In the genomic region with DNA sequence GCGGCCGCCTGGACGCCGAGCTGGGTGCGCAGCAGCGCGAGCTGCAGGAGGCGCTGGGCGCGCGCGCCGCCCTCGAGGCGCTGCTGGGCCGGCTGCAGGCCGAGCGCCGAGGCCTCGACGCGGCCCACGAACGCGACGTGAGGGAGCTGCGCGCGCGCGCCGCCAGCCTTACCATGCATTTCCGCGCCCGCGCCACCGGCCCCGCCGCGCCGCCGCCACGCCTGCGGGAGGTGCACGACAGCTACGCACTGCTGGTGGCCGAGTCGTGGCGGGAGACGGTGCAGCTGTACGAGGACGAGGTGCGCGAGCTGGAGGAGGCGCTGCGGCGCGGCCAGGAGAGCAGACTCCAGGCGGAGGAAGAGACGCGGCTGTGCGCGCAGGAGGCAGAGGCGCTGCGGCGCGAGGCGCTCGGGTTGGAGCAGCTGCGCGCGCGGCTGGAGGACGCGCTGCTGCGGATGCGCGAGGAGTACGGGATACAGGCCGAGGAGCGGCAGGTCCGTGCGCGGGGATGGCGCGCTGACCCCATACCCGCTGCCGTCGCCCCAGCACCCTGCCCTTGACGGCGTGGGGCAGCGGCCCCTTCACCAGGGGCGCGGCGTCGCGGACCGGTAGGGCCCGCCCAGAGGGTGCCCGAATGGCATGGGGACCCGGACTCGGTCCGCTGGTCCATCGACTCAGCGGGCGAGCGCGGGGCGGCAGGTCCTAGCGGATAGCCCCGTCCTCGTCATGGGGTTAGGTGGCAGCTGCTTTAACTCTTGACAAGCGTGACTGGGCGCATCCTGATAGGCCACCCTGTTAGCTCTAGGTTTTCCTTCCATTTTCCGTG, we compare ENCODE assay signal across 8 cellular contexts. TPM values are rescaled to one million over a fixed set of nuclear protein-coding genes. Genes with fewer than 3 reads are reported as not detected.
DNase-seq lines count a peak whose midpoint lies in the region; ATAC-seq and TF ChIP-seq lines count a peak whose summit lies in the region.

No MANE protein-coding gene starts in this region.

- no peak overlapping the region for H3K56ac ChIP-seq in IMR-90 (ENCODE audit: extremely low read depth, insufficient read depth, low read length)

- ATAC-seq in GM21447 (IDR thresholded peaks at IDR 0.05; ENCODE audit: unreplicated experiment) (peak; percentile 46), IMR-90 (ENCODE audit: low read depth) (peak; percentile 61)

- H3K36me3 Mint-ChIP-seq in activated CD4-positive, alpha-beta T cell treated with anti-CD3 and anti-CD28 coated beads, Interleukin-2, amount 10 ng/mL, durations not matched to agents 24 days and 14 days (ENCODE audit: low read depth): no peaks in the 10 kb centered on the region

- no peaks in the 10 kb centered on the region for H3K9me3 ChIP-seq in IMR-90 (ENCODE audit: control insufficient read depth, insufficient read depth, low read length)
- no peaks in the 10 kb centered on the region for H3K9me3 ChIP-seq in esophagus (ENCODE audit: control insufficient read depth in 2 of 2, insufficient read depth in 1 of 2, low read depth in 1 of 2, low read length in 1 of 2)
- no peaks in the 10 kb centered on the region for H3K9me3 ChIP-seq in muscle layer of colon (ENCODE audit: low read length)
- no peaks in the 10 kb centered on the region for H3K9me3 ChIP-seq in thymus (ENCODE audit: control insufficient read depth)

- H3K27ac ChIP-seq in IMR-90 (ENCODE audit: insufficient read depth, low read length): no peak overlapping the region
- H3K27ac ChIP-seq in esophagus (ENCODE audit: low read depth in 2 of 2, low read length in 1 of 2): peak overlapping the region; percentile 79 to 88
- H3K27ac ChIP-seq in muscle layer of colon (ENCODE audit: low read depth, low read length): peak overlapping the region; percentile 88
- H3K27ac ChIP-seq in thymus (ENCODE audit: low read depth): no peak overlapping the region

- H2BK120ac ChIP-seq in IMR-90 (ENCODE audit: low read depth, low read length): no peak overlapping the region

- peaks cover 7 to 36% of the 10 kb centered on the region in 2 experiments for H3K79me1 ChIP-seq in IMR-90 (ENCODE audit: low read depth in 1 of 2, low read length in 2 of 2)

- no peak overlapping the region for H4K91ac ChIP-seq in IMR-90 (ENCODE audit: insufficient read depth, low read depth, low read length)

- no peak overlapping the region for H4K8ac ChIP-seq in IMR-90 (ENCODE audit: low read depth in 2 of 2, low read length in 2 of 2)

- H3K18ac ChIP-seq in IMR-90 (ENCODE audit: low read depth, low read length): no peak overlapping the region

- intact Hi-C loops in IMR-90 (cut with micrococcal nuclease): no loop called here
- intact Hi-C loops in activated CD4-positive, alpha-beta T cell treated with anti-CD3 and anti-CD28 coated beads, Interleukin-2, amount 10 ng/mL, durations not matched to agents 24 days and 14 days (cut with micrococcal nuclease): loop anchor here (10.0 kb wide), 2 partner anchors 269 to 629 kb away; a partner anchor contains a TSS

- no peak overlapping the region for H2BK15ac ChIP-seq in IMR-90 (ENCODE audit: low read depth, low read length)

- H3K27me3 ChIP-seq in IMR-90 (ENCODE audit: control insufficient read depth, insufficient read depth, low read length) (peaks cover 6% of the 10 kb centered on the region), esophagus (ENCODE audit: control insufficient read depth in 1 of 2, insufficient read depth in 2 of 2, low read length in 2 of 2) (no peaks in the 10 kb centered on the region), muscle layer of colon (ENCODE audit: control insufficient read depth in 1 of 2, insufficient read depth in 2 of 2, low read length in 2 of 2) (no peaks in the 10 kb centered on the region), thymus (ENCODE audit: control insufficient read depth, insufficient read depth) (peaks cover 19% of the 10 kb centered on the region)

- DNase-seq in DMS 273 treated with DMSO at 0.1 percent for 48 hours (lab: John Stamatoyannopoulos, UW) (peak; percentile 31), IMR-90 (peak; percentile 66), pons (ENCODE audit: low spot score) (no peak)
- DNase-seq in activated CD4-positive, alpha-beta T cell treated with anti-CD3 and anti-CD28 coated beads, Interleukin-2, amount 10 ng/mL, durations not matched to agents 24 days and 14 days: peak; percentile 86

- H2BK20ac ChIP-seq in IMR-90 (ENCODE audit: low read depth, low read length): no peak overlapping the region

- peak overlapping the region; percentile 42 for H3K23ac ChIP-seq in IMR-90 (ENCODE audit: low read depth, low read length)

- H3K9ac ChIP-seq in IMR-90 (ENCODE audit: low read depth, low read length): no peak overlapping the region
- peak overlapping the region; percentile 69 for H3K9ac ChIP-seq in muscle layer of colon (ENCODE audit: low read length)

- POLR2A ChIA-PET in IMR-90 (lab: Charles Lee; ENCODE audit: unreplicated experiment): no interaction called here

- peak; percentile 20 for TF ChIP-seq POLR2A in IMR-90 (IDR thresholded peaks at IDR 0.05; ENCODE audit: low read depth, low read length)

- in situ Hi-C loops in IMR-90 (cut with MboI; ENCODE audit: low sequenced_read_pairs): loop anchor here (25.0 kb wide), 1 partner anchor 632 kb away; a partner anchor contains a TSS

- H3K27me3 Mint-ChIP-seq in activated CD4-positive, alpha-beta T cell treated with anti-CD3 and anti-CD28 coated beads, Interleukin-2, amount 10 ng/mL, durations not matched to agents 24 days and 14 days: peaks cover 38% of the 10 kb centered on the region

- no peak overlapping the region for H4K5ac ChIP-seq in IMR-90 (ENCODE audit: low read depth, low read length)

- BruUV-seq in IMR-90 (replicated peaks; lab: Mats Ljungman, UMichigan): no TSS peak

- peak overlapping the region; percentile 85 for H3K4me2 ChIP-seq in IMR-90 (ENCODE audit: low read depth, low read length)

- H4K20me1 ChIP-seq in IMR-90 (ENCODE audit: insufficient read depth, low read length): peaks cover 4% of the 10 kb centered on the region; the same call in 1 of the 2 replicates

- CTCF ChIA-PET in IMR-90 (lab: Yijun Ruan, JAX): interaction anchor here (0.7 to 1.7 kb wide), 11 partner anchors 12 to 434 kb away, joined by 3 to 10 read pairs (median 4); no protein-coding TSS in a partner anchor

- no peaks in the 10 kb centered on the region for H3K9me3 Mint-ChIP-seq in activated CD4-positive, alpha-beta T cell treated with anti-CD3 and anti-CD28 coated beads, Interleukin-2, amount 10 ng/mL, durations not matched to agents 24 days and 14 days

- H3K4me1 Mint-ChIP-seq in activated CD4-positive, alpha-beta T cell treated with anti-CD3 and anti-CD28 coated beads, Interleukin-2, amount 10 ng/mL, durations not matched to agents 24 days and 14 days: peaks cover 11% of the 10 kb centered on the region

- H3K9me1 ChIP-seq in IMR-90 (ENCODE audit: insufficient read depth, low read length): 0 out of 2 replicates have a peak, but pooled peaks cover 4% of the 10 kb centered on the region

- WGBS in IMR-90 (ENCODE audit: extremely low coverage in 2 of 2, insufficient read length in 1 of 2), 2 experiments: 1% methylated on average over 87 of the region's 115 CpGs; no CpG with 5 or more reads in 1 of the 2 experiments
- 4% methylated on average over 98 to 115 of the region's 115 CpGs for WGBS in esophagus, 2 donors
- 3% methylated on average over 115 of the region's 115 CpGs for WGBS in thymus

- peaks cover 2% of the 10 kb centered on the region; the same call in 1 of the 2 replicates for H3K4me1 ChIP-seq in IMR-90 (ENCODE audit: control insufficient read depth, insufficient read depth, low read length)
- peaks cover 0 to 10% of the 10 kb centered on the region in 2 donors for H3K4me1 ChIP-seq in esophagus (ENCODE audit: control insufficient read depth in 2 of 2, insufficient read depth in 2 of 2, low read length in 1 of 2)
- H3K4me1 ChIP-seq in muscle layer of colon (ENCODE audit: insufficient read depth, low read length): peaks cover 25% of the 10 kb centered on the region
- peaks cover 18% of the 10 kb centered on the region for H3K4me1 ChIP-seq in thymus (ENCODE audit: control insufficient read depth, insufficient read depth, low read length)

- H2AK5ac ChIP-seq in IMR-90 (ENCODE audit: low read depth, low read length): no peak overlapping the region

- peak overlapping the region; percentile 60 for H3K4me3 ChIP-seq in IMR-90 (ENCODE audit: insufficient read depth, low read depth, low read length)
- H3K4me3 ChIP-seq in esophagus (ENCODE audit: low read depth in 1 of 2, low read length in 2 of 2): peak overlapping the region; percentile 41 to 65
- H3K4me3 ChIP-seq in muscle layer of colon (ENCODE audit: low read depth in 1 of 2, low read length in 2 of 2): peak overlapping the region; percentile 65 to 90
- peak overlapping the region; percentile 58 for H3K4me3 ChIP-seq in thymus (ENCODE audit: low read length)

- 0 out of 2 replicates have a peak overlapping the region, but pooled peaks have one; percentile 29 for H3K14ac ChIP-seq in IMR-90 (replicated peaks; ENCODE audit: low read depth, low read length)

- no peak for TF ChIP-seq RAD21 in IMR-90 (IDR thresholded peaks at IDR 0.05; ENCODE audit: low read length)

- 0 out of 2 replicates have a peak, but pooled peaks have one; percentile 6 for TF ChIP-seq CTCF in IMR-90 (conservative IDR thresholded peaks at IDR 0.05; ENCODE audit: low read depth, low read length)

- peak overlapping the region; percentile 29 for H3K27ac Mint-ChIP-seq in activated CD4-positive, alpha-beta T cell treated with anti-CD3 and anti-CD28 coated beads, Interleukin-2, amount 10 ng/mL, durations not matched to agents 24 days and 14 days

- no peak overlapping the region for H2BK5ac ChIP-seq in IMR-90 (ENCODE audit: low read depth, low read length, poor library complexity, severe bottlenecking)

- dilution Hi-C loops in IMR-90 (cut with HindIII; ENCODE audit: low sequenced_read_pairs, unreplicated experiment): loop anchor here (25.0 kb wide), 1 partner anchor 107 kb away; no protein-coding TSS in a partner anchor

- H2AK9ac ChIP-seq in IMR-90 (replicated peaks; ENCODE audit: low read depth, low read length, poor library complexity): peak overlapping the region; percentile 47

- H3K36me3 ChIP-seq in IMR-90 (ENCODE audit: control insufficient read depth, insufficient read depth, low read length) (no peaks in the 10 kb centered on the region), esophagus (ENCODE audit: control insufficient read depth in 2 of 2, insufficient read depth in 2 of 2, low read length in 1 of 2) (no peaks in the 10 kb centered on the region), muscle layer of colon (ENCODE audit: insufficient read depth, low read length) (peaks cover 23% of the 10 kb centered on the region), thymus (ENCODE audit: control insufficient read depth, insufficient read depth) (no peaks in the 10 kb centered on the region)

- peak overlapping the region; percentile 77 for H3K4me3 Mint-ChIP-seq in activated CD4-positive, alpha-beta T cell treated with anti-CD3 and anti-CD28 coated beads, Interleukin-2, amount 10 ng/mL, durations not matched to agents 24 days and 14 days

- H3K4ac ChIP-seq in IMR-90 (ENCODE audit: low read depth, low read length): 0 out of 2 replicates have a peak overlapping the region, but pooled peaks have one; percentile 15

- H2AFZ ChIP-seq in IMR-90 (replicated peaks; ENCODE audit: low read length, poor library complexity): peak overlapping the region; percentile 90

RNA-seq across cellular contexts. Expression of a gene that starts 0.8 kb away (rescaled TPM):
- 3.4 and 5.0 TPM in 2 replicates for total RNA-seq in IMR-90 (2012; rRNA removed)
- polyA plus RNA-seq in IMR-90 (2012; rRNA removed): 1.9 and 2.1 TPM in 2 replicates
- 0.81 and 0.86 TPM in 2 replicates for polyA plus RNA-seq in IMR-90 (2012; cell fraction: cytosol; rRNA removed)
- polyA plus RNA-seq in IMR-90 (2012; cell fraction: nucleus; rRNA removed; ENCODE audit: low replicate concordance): 3.0 and 8.1 TPM in 2 replicates
- 0.79 and 1.1 TPM in 2 replicates for total RNA-seq in activated CD4-positive, alpha-beta T cell treated with anti-CD3 and anti-CD28 coated beads, Interleukin-2, amount 10 ng/mL, durations not matched to agents 24 days and 14 days
- polyA plus RNA-seq in esophagus: 10 to 100 TPM; 20.3 to 40.8 TPM
- 10.5 TPM for polyA plus RNA-seq in thymus

Comparison
In these comparisons a context has a peak if more than half of its experiments do, and no peak if none do; other contexts are left out.
1. H3K27ac ChIP-seq: peak in esophagus (2 of 2) and muscle layer of colon (single experiment); none in IMR-90 (single experiment) and thymus (single experiment).
2. Peak in every context shown above with its lines, with median percentiles within 50 percentile points of each other: H3K4me3 ChIP-seq.